22 cellular contexts compared by ENCODE assay signal in genomic region chr5:98391921-98392625, GRCh38.
DNase-seq lines count a peak whose midpoint lies in the region; ATAC-seq, FAIRE-seq and TF ChIP-seq lines count a peak whose summit lies in the region.
"Had no signal": no experiment of that assay in that cellular context is flagged by ENCODE, and none has a peak within 500 bp of the region (broad histone marks: within the 10 kb centered on the region; RNA-seq: fewer than 3 reads in every experiment).

No MANE protein-coding gene starts in this region.

- no peak overlapping the region for H2BK12ac ChIP-seq in H1 (ENCODE audit: low read depth, low read length)

- no peak overlapping the region for H3K14ac ChIP-seq in H1 (ENCODE audit: insufficient read length)

- H3K18ac ChIP-seq in H1 (ENCODE audit: extremely low read depth, low read length) = peak overlapping the region; percentile 32; the same call in 1 of the 2 replicates

- H2AFZ ChIP-seq in H1 (ENCODE audit: low read length) = no peak overlapping the region
- H2AFZ ChIP-seq: GM23248 had no signal

- H3K4me3 ChIP-seq in heart right ventricle = no peak overlapping the region
- H3K4me3 ChIP-seq in H1 (ENCODE audit: extremely low read depth in 1 of 4, insufficient read depth in 2 of 4, low read depth in 3 of 4, low read length in 4 of 4) = no peak overlapping the region
- no peak overlapping the region for H3K4me3 ChIP-seq in spleen
- H3K4me3 ChIP-seq: A549, GM23248 had no signal

- H3K9ac ChIP-seq in H1 (replicated peaks in 1 of 4; ENCODE audit: extremely low read depth in 1 of 4, low read depth in 3 of 4, low read length in 3 of 4) = no peak overlapping the region
- H3K9ac ChIP-seq: GM23248 had no signal

- TF ChIP-seq RAD21 in H1 (IDR thresholded peaks at IDR 0.05 in 1 of 2, conservative IDR thresholded peaks at IDR 0.05 in 1 of 2; ENCODE audit: low read depth in 2 of 2, low read length in 2 of 2) = no peak

- no peak overlapping the region for H2BK15ac ChIP-seq in H1 (ENCODE audit: low read length)

- H2AK5ac ChIP-seq in H1 (ENCODE audit: low read depth, low read length) = no peak overlapping the region

- CTCF ChIA-PET in H1 (lab: Charles Lee; ENCODE audit: partially characterized antibody) = interaction anchor here (1.6 to 2.0 kb wide), 2 partner anchors 9 to 16 kb away, joined by 4 to 6 read pairs; no protein-coding TSS in a partner anchor

- H3K23me2 ChIP-seq in H1 (ENCODE audit: low read depth, low read length) = no peaks in the 10 kb centered on the region

- no peak overlapping the region for H3K4ac ChIP-seq in H1 (replicated peaks; ENCODE audit: insufficient read length, low read depth, low read length)

- POLR2A ChIA-PET in H1 (lab: Charles Lee; ENCODE audit: partially characterized antibody) = no interaction called here

- no peak for FAIRE-seq in H1 (lab: Jason Lieb, UNC)
- FAIRE-seq: A549, D721Med, G401.6, GM12891, GM19239, H54, HepG2 had no signal

- no peak overlapping the region for H3K23ac ChIP-seq in H1 (ENCODE audit: insufficient read length)

- H2BK5ac ChIP-seq in H1 (ENCODE audit: low read depth, low read length) = no peak overlapping the region

- no peaks in the 10 kb centered on the region for H3K36me3 ChIP-seq in heart right ventricle
- no peaks in the 10 kb centered on the region for H3K36me3 ChIP-seq in H1 (ENCODE audit: control insufficient read depth in 2 of 4, insufficient read depth in 4 of 4, low read length in 3 of 4)
- H3K36me3 ChIP-seq in spleen = no peaks in the 10 kb centered on the region

- no peaks in the 10 kb centered on the region for H3K27me3 ChIP-seq in heart right ventricle
- H3K27me3 ChIP-seq in H1 (replicated peaks in 1 of 4; ENCODE audit: control insufficient read depth in 3 of 4, extremely low read depth in 1 of 4, insufficient read depth in 3 of 4, low read length in 3 of 4) = no peaks in the 10 kb centered on the region
- H3K27me3 ChIP-seq in spleen (replicated peaks in 1 of 7) = no peaks in the 10 kb centered on the region

- no peak overlapping the region for H3K56ac ChIP-seq in H1 (replicated peaks; ENCODE audit: insufficient read length, low read depth, low read length)

- DNase-seq in Right ventricle myocardium inferior (ENCODE audit: missing footprints) = peak; percentile 52
- no peak for DNase-seq in heart right ventricle
- no peak for DNase-seq in H1 (ENCODE audit: low read depth in 1 of 2, low spot score in 2 of 2)
- peak; percentile 64 for DNase-seq in spleen
- no peak for DNase-seq in amygdala (lab: John Stamatoyannopoulos, UW)
- no peak for DNase-seq in HT-29 (ENCODE audit: low spot score)
- no peak for DNase-seq in NCI-H345 treated with DMSO at 0.1 percent for 48 hours (lab: John Stamatoyannopoulos, UW; ENCODE audit: unreplicated experiment)
- DNase-seq: AML-193; Caco-2; CD4-positive, alpha-beta T cell; GM23248; HFFc6 had no signal

- H3K9me3 ChIP-seq in heart right ventricle = peaks cover 0 to 4% (median 0%) of the 10 kb centered on the region in 11 donors
- no peaks in the 10 kb centered on the region for H3K9me3 ChIP-seq in H1 (ENCODE audit: insufficient read depth in 2 of 2, low read depth in 1 of 2, low read length in 1 of 2)
- H3K9me3 ChIP-seq in spleen = no peaks in the 10 kb centered on the region
- H3K9me3 ChIP-seq: Caco-2 had no signal

- intact Hi-C loops in Right ventricle myocardium inferior (cut with DNase I) (no loop called here), heart right ventricle (cut with DNase I) (no loop called here), spleen (cut with DNase I; ENCODE audit: low total_unique reads) (no loop called here)

- H2BK20ac ChIP-seq in H1 (ENCODE audit: low read length) = no peak overlapping the region

- no peak overlapping the region for H3K4me2 ChIP-seq in H1 (ENCODE audit: insufficient read depth in 1 of 2, low read depth in 2 of 2, low read length in 2 of 2)
- H3K4me2 ChIP-seq: A549 had no signal

- H4K8ac ChIP-seq in H1 (ENCODE audit: extremely low read depth, insufficient read depth, low read length) = no peak overlapping the region

- TF ChIP-seq CTCF in heart right ventricle (IDR thresholded peaks at IDR 0.05) = no peak
- TF ChIP-seq CTCF in H1 (IDR thresholded peaks at IDR 0.05; ENCODE audit: control extremely low read depth in 1 of 3, insufficient read depth in 1 of 3, low read depth in 1 of 3, low read length in 3 of 3) = no peak
- no peak for TF ChIP-seq CTCF in spleen (IDR thresholded peaks at IDR 0.05 in 8 of 11, conservative IDR thresholded peaks at IDR 0.05 in 3 of 11)

- H4K20me1 ChIP-seq in H1 (replicated peaks in 1 of 2; ENCODE audit: control insufficient read depth in 1 of 2, insufficient read depth in 2 of 2, low read length in 2 of 2) = no peaks in the 10 kb centered on the region

- no peak overlapping the region for H2BK120ac ChIP-seq in H1 (replicated peaks; ENCODE audit: low read depth, low read length)

- TF ChIP-seq POLR2A in H1 (IDR thresholded peaks at IDR 0.05; ENCODE audit: control extremely low read depth in 1 of 2, low read depth in 2 of 2, low read length in 2 of 2) = no peak
- TF ChIP-seq POLR2A in spleen (IDR thresholded peaks at IDR 0.05) = no peak

- no peak overlapping the region for H4K91ac ChIP-seq in H1 (replicated peaks; ENCODE audit: insufficient read length, low read length)

- no peak overlapping the region for H4K5ac ChIP-seq in H1 (ENCODE audit: insufficient read length, low read depth, low read length)

- H3K79me1 ChIP-seq in H1 (ENCODE audit: low read depth, low read length) = no peaks in the 10 kb centered on the region

- H3K4me1 ChIP-seq in heart right ventricle (no peaks in the 10 kb centered on the region), H1 (replicated peaks in 1 of 4; ENCODE audit: control insufficient read depth in 3 of 4, insufficient read depth in 4 of 4, low read length in 3 of 4) (peaks cover 0 to 5% (median 2%) of the 10 kb centered on the region in 4 experiments; a peak in 1 of 7 replicates), spleen (no peaks in the 10 kb centered on the region)
- H3K4me1 ChIP-seq: A549, Caco-2 had no signal

- 93% methylated on average over 31 of the region's 31 CpGs for WGBS in heart right ventricle, 2 donors
- WGBS in H1 (ENCODE audit: extremely low coverage in 1 of 2, insufficient coverage in 1 of 2, insufficient read length in 1 of 2, insufficient replicate concordance in 2 of 2, low coverage in 1 of 2, low lambda C conversion rate in 2 of 2, missing lambda C conversion rate in 1 of 2), 2 experiments = 95% methylated on average over 28 of the region's 31 CpGs; no CpG with 5 or more reads in 1 of the 2 experiments
- 90 to 96% (median 91%) methylated on average over 29 to 31 of the region's 31 CpGs for WGBS in spleen, 5 donors

- H3K79me2 ChIP-seq in H1 (ENCODE audit: control insufficient read depth in 1 of 2, insufficient read depth in 2 of 2, low read length in 2 of 2) = no peaks in the 10 kb centered on the region

- H3K27ac ChIP-seq in heart right ventricle (no peak overlapping the region), H1 (ENCODE audit: low read depth, low read length) (no peak overlapping the region), spleen (no peak overlapping the region)
- H3K27ac ChIP-seq: 22Rv1, A549, C4-2B, GM23248 had no signal

- no peak for ATAC-seq in Right ventricle myocardium inferior
- ATAC-seq in heart right ventricle = no peak
- ATAC-seq: A549, HCT116, HepG2 had no signal

- no peak for TF ChIP-seq EP300 in H1 (IDR thresholded peaks at IDR 0.05; ENCODE audit: borderline replicate concordance in 1 of 2, low read depth in 2 of 2, low read length in 2 of 2)

TF ChIP-seq in H1, 55 proteins besides CTCF, POLR2A, EP300 and RAD21:
- TF ChIP-seq GTF2F1 (IDR thresholded peaks at IDR 0.05; ENCODE audit: borderline replicate concordance, low read depth, low read length) = no peak

Comparison
In these comparisons a context has a peak if more than half of its experiments do, and no peak if none do; other contexts are left out.
1. DNase-seq: peak in Right ventricle myocardium inferior (single experiment) and spleen (single experiment); none in heart right ventricle (0 of 2), H1 (0 of 2), amygdala (0 of 56), HT-29 (single experiment) and NCI-H345 treated with DMSO at 0.1 percent for 48 hours (single experiment).